In the genomic region with DNA sequence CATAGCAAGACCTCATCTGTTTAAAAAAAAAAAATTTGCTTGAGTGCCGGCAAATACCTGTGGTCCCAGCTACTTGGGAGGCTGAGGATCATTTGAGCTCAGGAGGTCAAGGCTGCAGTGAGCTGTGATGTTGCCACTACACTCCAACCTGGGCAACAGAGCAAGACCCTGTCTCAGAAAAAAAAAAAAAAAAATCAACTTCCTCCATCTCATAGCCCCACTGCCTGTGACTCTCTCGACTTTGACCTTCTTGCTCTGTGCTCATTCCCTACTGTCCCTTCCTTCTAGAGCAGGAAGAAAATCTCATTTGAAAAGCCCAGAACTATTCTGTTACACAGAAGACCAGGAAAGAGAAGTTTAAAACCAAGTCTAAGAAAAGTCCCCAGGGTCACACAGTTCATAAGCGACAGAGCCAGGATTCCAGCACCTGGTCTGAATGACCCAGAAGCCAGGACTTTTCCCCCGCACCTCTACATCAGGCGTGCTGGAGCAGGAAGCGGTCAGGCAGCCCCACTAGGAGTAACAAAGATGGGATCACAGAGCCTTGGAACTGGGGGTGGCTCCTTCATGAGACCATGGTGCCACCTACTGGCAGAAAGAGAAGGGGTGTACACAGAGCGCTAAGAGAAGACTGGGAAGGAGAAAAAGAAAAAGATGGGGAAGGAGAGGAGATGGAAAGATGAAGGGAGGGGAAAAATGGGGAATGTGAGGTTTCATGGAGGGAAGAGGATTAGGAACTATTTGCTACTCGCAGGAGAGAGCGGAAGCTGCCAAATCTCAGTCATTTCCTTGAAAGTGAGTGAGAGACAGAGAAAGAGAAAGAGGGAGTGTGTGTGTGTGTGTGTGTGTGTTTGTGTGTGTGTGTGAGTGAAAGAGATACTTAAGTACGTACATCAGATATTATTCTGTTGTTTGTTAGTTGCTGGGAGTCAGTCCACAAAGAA, we compare ENCODE assay signal across 8 cellular contexts. TPM values are rescaled to one million over a fixed set of nuclear protein-coding genes. Genes with fewer than 3 reads are reported as not detected.
DNase-seq lines count a peak whose midpoint lies in the region; ATAC-seq and TF ChIP-seq lines count a peak whose summit lies in the region.

No MANE protein-coding gene starts in this region.

- H3K27me3 ChIP-seq in Panc1 (ENCODE audit: control insufficient read depth, insufficient read depth, low read length), result no peaks in the 10 kb centered on the region
- no peaks in the 10 kb centered on the region for H3K27me3 ChIP-seq in neural progenitor cell
- H3K27me3 ChIP-seq in thoracic aorta (replicated peaks; ENCODE audit: insufficient read depth), result no peaks in the 10 kb centered on the region

- in situ Hi-C loops in Panc1 (cut with HindIII; ENCODE audit: low pct_unique_long_range_greater_than_20kb, low sequenced_read_pairs), result no loop called here

- no TSS peak for BruUV-seq in Panc1 (replicated peaks; lab: Mats Ljungman, UMichigan)

- intact Hi-C loops in Panc1 (cut with micrococcal nuclease; ENCODE audit: unreplicated experiment), result loop anchor here (1.0 kb wide), 1 partner anchor 142 kb away; no protein-coding TSS in a partner anchor

- H3K4me3 ChIP-seq in Panc1 (ENCODE audit: low read depth in 2 of 2, low read length in 2 of 2) (no peak overlapping the region; a peak in 1 of 4 replicates), fibroblast of mammary gland (ENCODE audit: control insufficient read depth, low read depth, low read length) (no peak overlapping the region), neural progenitor cell (no peak overlapping the region), thoracic aorta (peak overlapping the region; percentile 2)

- H2AFZ ChIP-seq in neural progenitor cell (replicated peaks), result peak overlapping the region; percentile 59

- H4K20me1 ChIP-seq in neural progenitor cell (ENCODE audit: low read depth), result no peaks in the 10 kb centered on the region

- H3K27ac ChIP-seq in Panc1 (ENCODE audit: low read length) (peak overlapping the region; percentile 40; the same call in 1 of the 2 replicates), neural progenitor cell (no peak overlapping the region), thoracic aorta (no peak overlapping the region)

- H3K4me1 Mint-ChIP-seq in activated T-cell treated with anti-CD3 and anti-CD28 coated beads, Interleukin-2, amount 50 U/mL, for 72 hours (ENCODE audit: low read depth), result peaks cover 8% of the 10 kb centered on the region
- H3K4me1 Mint-ChIP-seq in neural progenitor cell, result peaks cover 7% of the 10 kb centered on the region

- no peaks in the 10 kb centered on the region for H3F3A ChIP-seq in neural progenitor cell (ENCODE audit: low read depth)

- no peaks in the 10 kb centered on the region for H3K36me3 Mint-ChIP-seq in activated T-cell treated with anti-CD3 and anti-CD28 coated beads, Interleukin-2, amount 50 U/mL, for 72 hours (ENCODE audit: insufficient read depth in 2 of 2)
- H3K36me3 Mint-ChIP-seq in neural progenitor cell, result no peaks in the 10 kb centered on the region

- ATAC-seq in Panc1, result peak; percentile 75
- peak; percentile 77 to 84 for ATAC-seq in activated T-cell treated with anti-CD3 and anti-CD28 coated beads, Interleukin-2, amount 50 U/mL, for 72 hours (replicated peaks in 1 of 2)
- ATAC-seq in thoracic aorta (ENCODE audit: insufficient number of reproducible peaks, low FRiP score, low read depth), result peak; percentile 25

- H3K9me3 ChIP-seq in Panc1 (ENCODE audit: control insufficient read depth, insufficient read depth, low read depth, low read length), result no peaks in the 10 kb centered on the region
- no peaks in the 10 kb centered on the region for H3K9me3 ChIP-seq in neural progenitor cell (ENCODE audit: low read depth)
- H3K9me3 ChIP-seq in thoracic aorta, result no peaks in the 10 kb centered on the region

- DNase-seq in activated gamma-delta T cell treated with Interleukin-2 at 50 U/mL for 16 hours (peak; percentile 66), activated gamma-delta T cell (lab: John Stamatoyannopoulos, UW) (no peak), Panc1 (ENCODE audit: low read depth, low spot score) (peak; percentile 78), fibroblast of mammary gland (ENCODE audit: low read depth) (peak; percentile 86), neural progenitor cell (ENCODE audit: low spot score) (peak; percentile 93), thoracic aorta (ENCODE audit: low spot score) (peak; percentile 73)
- DNase-seq in activated T-cell treated with anti-CD3 and anti-CD28 coated beads, Interleukin-2, amount 50 U/mL, for 72 hours, result peak; percentile 70 to 71

- POLR2A ChIA-PET in Panc1 (lab: Charles Lee), result no interaction called here

- no peak overlapping the region for H3K9ac ChIP-seq in neural progenitor cell

- TF ChIP-seq CTCF in LNCAP (IDR thresholded peaks at IDR 0.05), result peak; percentile 86
- peak; percentile 92 for TF ChIP-seq CTCF in Panc1 (IDR thresholded peaks at IDR 0.05)
- TF ChIP-seq CTCF in fibroblast of mammary gland (conservative IDR thresholded peaks at IDR 0.05; ENCODE audit: control insufficient read depth, insufficient read depth, low read depth, low read length), result peak; percentile 97
- peak; percentile 97 for TF ChIP-seq CTCF in neural progenitor cell (IDR thresholded peaks at IDR 0.05)
- TF ChIP-seq CTCF in thoracic aorta (IDR thresholded peaks at IDR 0.05), result peak; percentile 88

- H3K9me3 Mint-ChIP-seq in activated T-cell treated with anti-CD3 and anti-CD28 coated beads, Interleukin-2, amount 50 U/mL, for 72 hours, result no peaks in the 10 kb centered on the region
- H3K9me3 Mint-ChIP-seq in neural progenitor cell, result no peaks in the 10 kb centered on the region

- H3K4me3 Mint-ChIP-seq in activated T-cell treated with anti-CD3 and anti-CD28 coated beads, Interleukin-2, amount 50 U/mL, for 72 hours, result no peak overlapping the region
- no peak overlapping the region for H3K4me3 Mint-ChIP-seq in neural progenitor cell

- H3K27ac Mint-ChIP-seq in activated T-cell treated with anti-CD3 and anti-CD28 coated beads, Interleukin-2, amount 50 U/mL, for 72 hours, result no peak overlapping the region
- H3K27ac Mint-ChIP-seq in neural progenitor cell, result no peak overlapping the region

- no peaks in the 10 kb centered on the region for H3K27me3 Mint-ChIP-seq in activated T-cell treated with anti-CD3 and anti-CD28 coated beads, Interleukin-2, amount 50 U/mL, for 72 hours (ENCODE audit: low read depth)
- H3K27me3 Mint-ChIP-seq in neural progenitor cell (ENCODE audit: insufficient read depth, low read depth), result peaks cover 3% of the 10 kb centered on the region

- H3K36me3 ChIP-seq in Panc1 (ENCODE audit: control insufficient read depth, insufficient read depth, low read length), result no peaks in the 10 kb centered on the region
- H3K36me3 ChIP-seq in neural progenitor cell, result no peaks in the 10 kb centered on the region
- H3K36me3 ChIP-seq in thoracic aorta, result no peaks in the 10 kb centered on the region

- H3K4me1 ChIP-seq in Panc1 (ENCODE audit: control insufficient read depth, insufficient read depth, low read length), result peaks cover 59% of the 10 kb centered on the region
- H3K4me1 ChIP-seq in neural progenitor cell, result no peaks in the 10 kb centered on the region
- H3K4me1 ChIP-seq in thoracic aorta (ENCODE audit: control insufficient read depth in 1 of 2, low read depth in 2 of 2), result peaks cover 14 to 34% of the 10 kb centered on the region in 2 donors

- H3K79me2 ChIP-seq in neural progenitor cell (ENCODE audit: low read depth), result no peaks in the 10 kb centered on the region

- CTCF ChIA-PET in Panc1 (lab: Charles Lee), result no interaction called here

- no peak overlapping the region for H3K4me2 ChIP-seq in neural progenitor cell

RNA-seq across cellular contexts. Expression of a gene that starts 3.1 kb away (rescaled TPM):
- total RNA-seq in Panc1 (2021; ENCODE audit: unreplicated experiment), result not detected
- polyA plus RNA-seq in Panc1 (2012; ENCODE audit: insufficient read length), result not detected
- not detected for total RNA-seq in activated T-cell treated with anti-CD3 and anti-CD28 coated beads, Interleukin-2, amount 50 U/mL, for 72 hours
- total RNA-seq in neural progenitor cell (ENCODE audit: low replicate concordance), result not detected in 2 replicates
- not detected for total RNA-seq in thoracic aorta

RNA-seq across cellular contexts. Expression of a gene that starts 4.5 kb away (rescaled TPM):
- 26.1 TPM for total RNA-seq in Panc1 (2021; ENCODE audit: unreplicated experiment)
- 15.5 TPM for polyA plus RNA-seq in Panc1 (2012; ENCODE audit: insufficient read length)
- total RNA-seq in activated T-cell treated with anti-CD3 and anti-CD28 coated beads, Interleukin-2, amount 50 U/mL, for 72 hours, result under 1 TPM; 0.30 to 0.34 TPM
- not detected in 2 replicates for total RNA-seq in neural progenitor cell (ENCODE audit: low replicate concordance)
- 1 to 10 TPM; 3.1 to 7.0 TPM for total RNA-seq in thoracic aorta

RNA-seq across cellular contexts. Expression of a gene that starts 18.8 kb away (rescaled TPM):
- total RNA-seq in Panc1 (2021; ENCODE audit: unreplicated experiment) (178 TPM), neural progenitor cell (ENCODE audit: low replicate concordance) (55.7 and 73.4 TPM in 2 replicates), thoracic aorta (10 to 100 TPM; 53.8 to 66.9 TPM)
- polyA plus RNA-seq in Panc1 (2012; ENCODE audit: insufficient read length), result 145 TPM
- 10 to 100 TPM; 30.8 to 35.5 TPM for total RNA-seq in activated T-cell treated with anti-CD3 and anti-CD28 coated beads, Interleukin-2, amount 50 U/mL, for 72 hours

RNA-seq across cellular contexts. Expression of a gene that starts 23.7 kb away (rescaled TPM):
- total RNA-seq in Panc1 (2021; ENCODE audit: unreplicated experiment) (3.5 TPM), neural progenitor cell (ENCODE audit: low replicate concordance) (4.0 and 6.2 TPM in 2 replicates), thoracic aorta (10 to 100 TPM; 22.9 to 27.5 TPM)
- 1.9 TPM for polyA plus RNA-seq in Panc1 (2012; ENCODE audit: insufficient read length)
- under 1 TPM in 1 of 2 donors, not detected in 1; 0.21 TPM for total RNA-seq in activated T-cell treated with anti-CD3 and anti-CD28 coated beads, Interleukin-2, amount 50 U/mL, for 72 hours

RNA-seq across cellular contexts. Expression of a gene that starts 47.0 kb away (rescaled TPM):
- total RNA-seq in Panc1 (2021; ENCODE audit: unreplicated experiment) (36.3 TPM), neural progenitor cell (ENCODE audit: low replicate concordance) (81.2 and 107 TPM in 2 replicates), thoracic aorta (10 to 100 TPM in 1 of 2 donors, 1 to 10 TPM in 1; 9.5 to 30.1 TPM)
- 11.3 TPM for polyA plus RNA-seq in Panc1 (2012; ENCODE audit: insufficient read length)
- under 1 TPM; 0.89 to 0.93 TPM for total RNA-seq in activated T-cell treated with anti-CD3 and anti-CD28 coated beads, Interleukin-2, amount 50 U/mL, for 72 hours

Comparison
In these comparisons a context has a peak if more than half of its experiments do, and no peak if none do; other contexts are left out.
1. ATAC-seq: peak in every context shown above with its lines; median percentile 80 in activated T-cell treated with anti-CD3 and anti-CD28 coated beads, Interleukin-2, amount 50 U/mL, for 72 hours; 75 in Panc1; 25 in thoracic aorta.